Comparison of ENCODE assay signal across 27 cellular contexts in the genomic region with DNA sequence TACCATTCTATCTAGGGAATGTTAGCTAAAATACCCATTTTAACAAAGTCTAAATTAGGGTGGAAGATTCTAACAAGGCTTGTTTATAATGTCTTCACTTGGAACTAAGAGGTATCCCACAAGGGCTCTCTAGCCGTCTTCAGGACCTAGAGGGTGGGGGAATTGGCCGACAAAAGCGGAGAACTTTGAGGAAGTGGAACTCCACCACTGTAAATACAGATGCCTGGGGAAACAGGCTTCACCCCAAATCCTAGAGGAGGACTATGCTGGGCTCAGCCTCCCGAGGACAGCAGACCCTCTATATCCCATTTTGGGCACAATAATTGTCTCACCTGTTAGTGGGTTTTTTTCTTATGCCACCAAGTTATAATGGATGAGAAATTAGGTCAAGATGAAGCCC.
"Had no signal": no experiment of that assay in that cellular context is flagged by ENCODE, and none has a peak within 500 bp of the region (broad histone marks: within the 10 kb centered on the region; RNA-seq: fewer than 3 reads in every experiment).

No MANE protein-coding gene starts in this region.

- H3K36me3 Mint-ChIP-seq: mesothelial cell of epicardium; naive B cell; natural killer cell; stimulated activated memory B cell treated with anti-CD40 and anti-IgM and Interleukin-4, amounts not matched to agents 10 μg/mL and 1 μg/mL and 100 μg/mL, for 72 hours had no signal

- DNase-seq: hypothalamus; immature natural killer cell; kidney; left colon; left lung; lower lobe of right lung; mammary epithelial cell; mesenchymal stem cell; naive B cell; natural killer cell; nephron progenitor cell; ovary; right lobe of liver; stimulated activated CD4-positive, alpha-beta T cell treated with anti-CD3 and anti-CD28 coated beads, Interleukin-1b, Interleukin-23, amount 100 ng/mL, for 48 hours; stimulated activated CD4-positive, alpha-beta T cell treated with anti-CD3 and anti-CD28 coated beads, Interleukin-2, amount 100 ng/mL, for 48 hours; stimulated activated CD4-positive, alpha-beta T cell treated with anti-CD3 and anti-CD28 coated beads, Interleukin-4, amount 100 ng/mL, for 4 hours; stimulated activated CD8-positive, alpha-beta memory T cell treated with anti-CD3 and anti-CD28 coated beads, Interleukin-4, amount 100 ng/mL, for 48 hours; stimulated activated naive CD4-positive, alpha-beta T cell treated with Interleukin-2 at 50 U/mL for 16 hours; stimulated activated naive CD8-positive, alpha-beta T cell treated with anti-CD3 and anti-CD28 coated beads, Interleukin-15, amount 100 ng/mL, for 72 hours; upper lobe of left lung had no signal

- H3K4me3 ChIP-seq: left lung, lower lobe of right lung, ovary, right atrium auricular region, right lobe of liver, smooth muscle cell, tibial nerve, upper lobe of left lung, vagina had no signal

- ATAC-seq: left colon; left lung; lower lobe of right lung; natural killer cell; right lobe of liver; stimulated activated memory B cell treated with anti-CD40 and anti-IgM and Interleukin-4, amounts not matched to agents 10 μg/mL and 1 μg/mL and 100 μg/mL, for 72 hours; stimulated activated naive CD8-positive, alpha-beta T cell treated with anti-CD3 and anti-CD28 coated beads, Interleukin-15, amount 100 ng/mL, for 72 hours had no signal

- H3K4me3 Mint-ChIP-seq: immature natural killer cell; mesothelial cell of epicardium; naive B cell; natural killer cell; nephron progenitor cell; stimulated activated memory B cell treated with anti-CD40 and anti-IgM and Interleukin-4, amounts not matched to agents 10 μg/mL and 1 μg/mL and 100 μg/mL, for 72 hours; stimulated activated naive CD8-positive, alpha-beta T cell treated with anti-CD3 and anti-CD28 coated beads, Interleukin-15, amount 100 ng/mL, for 72 hours had no signal

- H3K9me3 ChIP-seq: left lung, lower lobe of right lung, ovary, right atrium auricular region, right lobe of liver, tibial nerve, upper lobe of left lung, vagina had no signal

- H3K27ac Mint-ChIP-seq: immature natural killer cell; mesothelial cell of epicardium; natural killer cell; nephron progenitor cell; progenitor cell of endocrine pancreas; stimulated activated memory B cell treated with anti-CD40 and anti-IgM and Interleukin-4, amounts not matched to agents 10 μg/mL and 1 μg/mL and 100 μg/mL, for 72 hours; stimulated activated naive CD8-positive, alpha-beta T cell treated with anti-CD3 and anti-CD28 coated beads, Interleukin-15, amount 100 ng/mL, for 72 hours had no signal

- H3K4me1 Mint-ChIP-seq: immature natural killer cell; mesothelial cell of epicardium; natural killer cell; nephron progenitor cell; stimulated activated memory B cell treated with anti-CD40 and anti-IgM and Interleukin-4, amounts not matched to agents 10 μg/mL and 1 μg/mL and 100 μg/mL, for 72 hours; stimulated activated naive CD8-positive, alpha-beta T cell treated with anti-CD3 and anti-CD28 coated beads, Interleukin-15, amount 100 ng/mL, for 72 hours had no signal

- H3K36me3 ChIP-seq: left lung, lower lobe of right lung, ovary, right atrium auricular region, right lobe of liver, tibial nerve, upper lobe of left lung, vagina had no signal

- H3K27ac ChIP-seq: left lung, lower lobe of right lung, ovary, right atrium auricular region, right lobe of liver, tibial nerve, upper lobe of left lung, vagina had no signal

- H3K4me2 ChIP-seq: smooth muscle cell had no signal

- H3K9me3 Mint-ChIP-seq: immature natural killer cell; mesothelial cell of epicardium; naive B cell; natural killer cell; nephron progenitor cell; stimulated activated memory B cell treated with anti-CD40 and anti-IgM and Interleukin-4, amounts not matched to agents 10 μg/mL and 1 μg/mL and 100 μg/mL, for 72 hours had no signal

- H3K27me3 ChIP-seq: left lung, ovary, right atrium auricular region, right lobe of liver, tibial nerve, upper lobe of left lung, vagina had no signal

- H3K4me1 ChIP-seq: left lung, lower lobe of right lung, right atrium auricular region, right lobe of liver, tibial nerve, upper lobe of left lung, vagina had no signal
